1 cellular context compared by ENCODE assay signal in the genomic region with DNA sequence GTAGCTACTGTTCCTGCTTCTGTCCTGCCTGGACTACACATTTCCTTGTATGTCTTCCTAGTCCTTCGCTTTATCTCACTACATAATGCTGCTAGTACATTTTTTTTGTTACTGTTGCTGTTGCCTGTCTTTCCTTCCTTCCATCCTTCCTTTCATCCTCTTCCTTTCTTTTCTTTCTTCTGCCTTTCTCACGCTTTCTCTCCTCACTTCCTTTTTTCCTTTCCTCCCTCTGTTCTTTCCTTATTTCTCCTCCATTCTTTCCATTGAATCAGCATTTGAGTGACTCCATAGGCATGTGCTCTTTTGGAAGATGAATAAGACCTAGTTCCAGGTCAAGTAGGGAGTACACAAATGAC.
TF ChIP-seq lines count a peak whose summit lies in the region.

No MANE protein-coding gene starts in this region.

TF ChIP-seq in HEK293, 187 proteins besides CTCF, POLR2A, EP300 and RAD21 (continued from another document):
- TF ChIP-seq KLF9 (tag by site-specific recombination; IDR thresholded peaks at IDR 0.05; ENCODE audit: low read depth) (no peak), ZNF366 (tag by site-specific recombination; conservative IDR thresholded peaks at IDR 0.05) (peak; percentile 84)
- TF ChIP-seq, protein P1, sequence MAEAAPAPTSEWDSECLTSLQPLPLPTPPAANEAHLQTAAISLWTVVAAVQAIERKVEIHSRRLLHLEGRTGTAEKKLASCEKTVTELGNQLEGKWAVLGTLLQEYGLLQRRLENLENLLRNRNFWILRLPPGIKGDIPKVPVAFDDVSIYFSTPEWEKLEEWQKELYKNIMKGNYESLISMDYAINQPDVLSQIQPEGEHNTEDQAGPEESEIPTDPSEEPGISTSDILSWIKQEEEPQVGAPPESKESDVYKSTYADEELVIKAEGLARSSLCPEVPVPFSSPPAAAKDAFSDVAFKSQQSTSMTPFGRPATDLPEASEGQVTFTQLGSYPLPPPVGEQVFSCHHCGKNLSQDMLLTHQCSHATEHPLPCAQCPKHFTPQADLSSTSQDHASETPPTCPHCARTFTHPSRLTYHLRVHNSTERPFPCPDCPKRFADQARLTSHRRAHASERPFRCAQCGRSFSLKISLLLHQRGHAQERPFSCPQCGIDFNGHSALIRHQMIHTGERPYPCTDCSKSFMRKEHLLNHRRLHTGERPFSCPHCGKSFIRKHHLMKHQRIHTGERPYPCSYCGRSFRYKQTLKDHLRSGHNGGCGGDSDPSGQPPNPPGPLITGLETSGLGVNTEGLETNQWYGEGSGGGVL (tag by site-specific recombination; IDR thresholded peaks at IDR 0.05), result no peak
